In the genomic region with DNA sequence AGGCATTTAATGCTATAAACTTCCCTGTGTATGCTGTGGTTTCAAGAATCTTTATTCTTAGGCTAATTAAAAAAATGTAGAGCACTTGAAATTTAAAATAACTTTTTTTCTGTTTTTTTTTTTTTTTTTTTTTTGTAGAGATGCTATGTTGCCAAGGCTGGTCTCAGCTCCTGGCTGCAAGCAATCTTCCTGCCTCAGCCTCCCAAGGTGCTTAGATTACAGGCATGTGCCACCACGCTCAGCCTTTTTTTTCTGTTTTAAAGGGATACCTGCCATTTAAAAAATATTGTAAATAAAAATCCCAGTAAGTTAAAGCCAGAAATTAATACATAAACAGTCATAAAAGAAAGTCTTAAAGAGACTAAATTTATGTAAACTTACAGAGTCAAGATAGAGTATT, we compare ENCODE assay signal across 14 cellular contexts.
"Had no signal": no experiment of that assay in that cellular context is flagged by ENCODE, and none has a peak within 500 bp of the region (broad histone marks: within the 10 kb centered on the region; RNA-seq: fewer than 3 reads in every experiment).

No MANE protein-coding gene starts in this region.

- H3K27ac Mint-ChIP-seq: activated CD8-positive, alpha-beta memory T cell treated with anti-CD3 and anti-CD28 coated beads, Interleukin-2, amount 10 ng/mL, durations not matched to agents 7 days and 5 days had no signal

- H3K4me1 Mint-ChIP-seq: activated CD8-positive, alpha-beta memory T cell treated with anti-CD3 and anti-CD28 coated beads, Interleukin-2, amount 10 ng/mL, durations not matched to agents 7 days and 5 days had no signal

- H3K27me3 ChIP-seq: suprapubic skin, upper lobe of left lung had no signal

- H3K4me1 ChIP-seq: suprapubic skin, upper lobe of left lung had no signal

- H3K27ac ChIP-seq: skin epidermis, suprapubic skin, upper lobe of left lung had no signal

- H3K4me3 Mint-ChIP-seq: activated CD8-positive, alpha-beta memory T cell treated with anti-CD3 and anti-CD28 coated beads, Interleukin-2, amount 10 ng/mL, durations not matched to agents 7 days and 5 days had no signal

- H3K9me3 ChIP-seq: suprapubic skin, upper lobe of left lung had no signal

- H3K27me3 Mint-ChIP-seq: activated CD8-positive, alpha-beta memory T cell treated with anti-CD3 and anti-CD28 coated beads, Interleukin-2, amount 10 ng/mL, durations not matched to agents 7 days and 5 days had no signal

- DNase-seq: activated CD4-positive, alpha-beta T cell treated with anti-CD3 and anti-CD28 coated beads, Interleukin-2, amount 50 U/mL, for 1 hour; activated CD8-positive, alpha-beta memory T cell treated with anti-CD3 and anti-CD28 coated beads, Interleukin-2, amount 10 ng/mL, durations not matched to agents 7 days and 5 days; activated T-cell treated with anti-CD3 and anti-CD28 coated beads, Interleukin-2, amount 50 U/mL, for 1 hour; amniotic stem cell; left colon; stimulated activated CD4-positive, alpha-beta T cell treated with anti-CD3 and anti-CD28 coated beads, Interleukin-4, amount 100 ng/mL, for 4 hours; stimulated activated CD8-positive, alpha-beta memory T cell treated with anti-CD3 and anti-CD28 coated beads, Interleukin-4, amount 100 ng/mL, for 48 hours; stimulated activated naive CD4-positive, alpha-beta T cell treated with Interleukin-2 at 50 U/mL for 16 hours; SW 1271; upper lobe of left lung had no signal

- H3K4me3 ChIP-seq: lung, skin epidermis, suprapubic skin, upper lobe of left lung had no signal

- ATAC-seq: activated CD8-positive, alpha-beta memory T cell treated with anti-CD3 and anti-CD28 coated beads, Interleukin-2, amount 10 ng/mL, durations not matched to agents 7 days and 5 days; esophagus mucosa; left colon had no signal
